18 cellular contexts compared by ENCODE assay signal in the genomic region with DNA sequence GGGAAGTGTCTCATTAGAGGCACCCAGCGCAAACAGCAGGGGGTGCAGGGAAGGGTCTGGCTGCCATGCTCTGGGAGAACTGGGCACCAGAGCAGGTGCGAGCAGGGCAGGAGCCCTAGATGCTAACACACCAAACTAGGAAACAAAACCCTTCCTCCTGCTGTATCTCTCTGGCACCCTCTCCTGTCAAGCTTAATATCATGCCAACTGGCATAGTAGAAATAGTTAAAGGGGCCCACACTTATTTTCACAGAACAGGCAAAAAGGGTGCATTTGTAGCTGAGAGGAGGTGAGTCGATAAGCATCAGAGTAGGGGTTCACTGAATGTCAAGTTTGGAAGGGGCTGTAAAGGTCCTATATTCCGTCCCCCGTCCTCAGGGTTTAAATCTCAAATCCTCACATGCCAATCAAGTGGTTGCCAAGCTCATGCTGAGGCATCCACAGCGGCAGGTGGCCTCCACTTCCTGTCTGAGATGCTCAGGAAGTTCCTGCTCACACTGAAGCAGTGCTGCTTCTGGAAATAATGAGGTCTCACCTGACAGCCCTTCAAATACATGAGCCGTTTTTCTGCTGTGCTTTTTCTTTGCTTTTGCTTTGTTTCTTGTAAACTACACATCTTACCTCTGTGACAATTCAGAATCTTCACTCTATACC. TPM values are rescaled to one million over a fixed set of nuclear protein-coding genes. Genes with fewer than 3 reads are reported as not detected.
DNase-seq lines count a peak whose midpoint lies in the region; ATAC-seq, FAIRE-seq and TF ChIP-seq lines count a peak whose summit lies in the region.
"Had no signal": no experiment of that assay in that cellular context is flagged by ENCODE, and none has a peak within 500 bp of the region (broad histone marks: within the 10 kb centered on the region; RNA-seq: fewer than 3 reads in every experiment).

No MANE protein-coding gene starts in this region.

- POLR2A ChIA-PET in OCI-LY7 (lab: Charles Lee) = interaction anchor here (0.7 to 1.9 kb wide), 3 partner anchors 15 to 477 kb away, joined by 3 to 6 read pairs (median 4); a partner anchor contains a TSS

- peak; percentile 68 for DNase-seq in activated naive CD4-positive, alpha-beta T cell treated with anti-CD3 and anti-CD28 coated beads for 36 hours
- no peak for DNase-seq in activated naive CD4-positive, alpha-beta T cell treated with Interleukin-2 at 50 U/mL for 16 hours
- DNase-seq in OCI-LY7 (ENCODE audit: low spot score) (peak; percentile 75), astrocyte (ENCODE audit: low read depth) (no peak), T-helper 9 cell (no peak), HK-2 (ENCODE audit: unreplicated experiment) (no peak), iPS-NIHi7 (ENCODE audit: extremely low spot score) (no peak)
- DNase-seq: amniotic stem cell, Karpas-422, left ventricle myocardium inferior, NCI-H1436, NCI-H345 had no signal

- H3K27ac Mint-ChIP-seq in activated naive CD4-positive, alpha-beta T cell treated with anti-CD3 and anti-CD28 coated beads for 36 hours = peak overlapping the region; percentile 57
- H3K27ac Mint-ChIP-seq in astrocyte (ENCODE audit: unreplicated experiment) = peak overlapping the region; percentile 0

- peaks cover 90% of the 10 kb centered on the region for H3K4me1 Mint-ChIP-seq in activated naive CD4-positive, alpha-beta T cell treated with anti-CD3 and anti-CD28 coated beads for 36 hours (ENCODE audit: low read depth)
- peaks cover 8% of the 10 kb centered on the region for H3K4me1 Mint-ChIP-seq in astrocyte (ENCODE audit: low read depth, unreplicated experiment)

- H3K4me2 ChIP-seq in OCI-LY7 (ENCODE audit: low read length) (peak overlapping the region; percentile 39), astrocyte (ENCODE audit: low read length) (no peak overlapping the region)

- H3K36me3 ChIP-seq in OCI-LY7 (ENCODE audit: insufficient read depth, low read length) (no peaks in the 10 kb centered on the region; the same call in 1 of the 2 replicates), astrocyte (ENCODE audit: insufficient read depth, low read length) (no peaks in the 10 kb centered on the region)
- H3K36me3 ChIP-seq: left ventricle myocardium inferior had no signal

- peaks cover 9% of the 10 kb centered on the region for H3K36me3 Mint-ChIP-seq in activated naive CD4-positive, alpha-beta T cell treated with anti-CD3 and anti-CD28 coated beads for 36 hours (ENCODE audit: low read depth)
- H3K36me3 Mint-ChIP-seq in astrocyte (ENCODE audit: low read depth, unreplicated experiment) = no peaks in the 10 kb centered on the region

- H3K27me3 Mint-ChIP-seq in activated naive CD4-positive, alpha-beta T cell treated with anti-CD3 and anti-CD28 coated beads for 36 hours (ENCODE audit: low read depth) = no peaks in the 10 kb centered on the region
- H3K27me3 Mint-ChIP-seq in astrocyte (ENCODE audit: low read depth, unreplicated experiment) = peaks cover 32% of the 10 kb centered on the region
- H3K27me3 Mint-ChIP-seq: stimulated activated memory B cell treated with anti-CD40 and anti-IgM and Interleukin-4, amounts not matched to agents 10 μg/mL and 1 μg/mL and 100 μg/mL, for 72 hours had no signal

- H3K4me1 ChIP-seq in OCI-LY7 (ENCODE audit: insufficient read depth, low read length, poor library complexity, severe bottlenecking) = peaks cover 41% of the 10 kb centered on the region
- no peaks in the 10 kb centered on the region for H3K4me1 ChIP-seq in astrocyte (ENCODE audit: insufficient read depth, low read length)
- H3K4me1 ChIP-seq: left ventricle myocardium inferior, parathyroid adenoma had no signal

- FAIRE-seq in astrocyte (lab: Jason Lieb, UNC) = no peak
- FAIRE-seq: endothelial cell of umbilical vein, frontal cortex, TTC549 had no signal

- H3K27ac ChIP-seq in OCI-LY7 (ENCODE audit: low read depth, low read length, poor library complexity, severe bottlenecking) (peak overlapping the region; percentile 40), astrocyte (ENCODE audit: low read depth, low read length) (no peak overlapping the region)
- H3K27ac ChIP-seq: left ventricle myocardium inferior, parathyroid adenoma had no signal

- no peak overlapping the region for H3K4me3 ChIP-seq in OCI-LY7 (ENCODE audit: low read depth, low read length, poor library complexity, severe bottlenecking)
- no peak overlapping the region for H3K4me3 ChIP-seq in astrocyte (ENCODE audit: insufficient read depth, low read depth, low read length)
- H3K4me3 ChIP-seq: left ventricle myocardium inferior had no signal

- H4K20me1 ChIP-seq in OCI-LY7 (ENCODE audit: insufficient read depth, low read length) (no peaks in the 10 kb centered on the region), astrocyte (ENCODE audit: insufficient read depth, low read length) (no peaks in the 10 kb centered on the region)

- H3K27me3 ChIP-seq in astrocyte (ENCODE audit: insufficient read depth, low read length) = peaks cover 2% of the 10 kb centered on the region

- H3K79me2 ChIP-seq in OCI-LY7 (ENCODE audit: insufficient read depth, low read depth, low read length) = no peaks in the 10 kb centered on the region
- H3K79me2 ChIP-seq in astrocyte (ENCODE audit: insufficient read depth, low read length) = no peaks in the 10 kb centered on the region
- H3K79me2 ChIP-seq: parathyroid adenoma had no signal

- no peak overlapping the region for H3K9ac ChIP-seq in astrocyte (ENCODE audit: low read length)
- H3K9ac ChIP-seq: parathyroid adenoma had no signal

- no peak for TF ChIP-seq CTCF in OCI-LY7 (conservative IDR thresholded peaks at IDR 0.05; ENCODE audit: low read length)
- TF ChIP-seq CTCF in astrocyte (IDR thresholded peaks at IDR 0.05; ENCODE audit: insufficient read depth, low read depth, low read length) = no peak

- H3K9me3 ChIP-seq in OCI-LY7 (ENCODE audit: low read length) (peaks cover 10% of the 10 kb centered on the region; the same call in 1 of the 2 replicates), astrocyte (ENCODE audit: insufficient read depth, low read depth, low read length) (peaks cover 3% of the 10 kb centered on the region)

- H3K9me2 ChIP-seq in OCI-LY7 (ENCODE audit: insufficient read depth, low read length) = no peaks in the 10 kb centered on the region

- H2AFZ ChIP-seq in OCI-LY7 (ENCODE audit: low read length) = peak overlapping the region; percentile 60; the same call in 1 of the 2 replicates
- no peak overlapping the region for H2AFZ ChIP-seq in astrocyte (ENCODE audit: low read depth, low read length)
- H2AFZ ChIP-seq: parathyroid adenoma had no signal

- ATAC-seq in GM19467 (IDR thresholded peaks at IDR 0.05; ENCODE audit: unreplicated experiment) = no peak
- ATAC-seq: stimulated activated memory B cell treated with anti-CD40 and anti-IgM and Interleukin-4, amounts not matched to agents 10 μg/mL and 1 μg/mL and 100 μg/mL, for 72 hours had no signal

- no peak overlapping the region for H3K4me3 Mint-ChIP-seq in activated naive CD4-positive, alpha-beta T cell treated with anti-CD3 and anti-CD28 coated beads for 36 hours
- no peak overlapping the region for H3K4me3 Mint-ChIP-seq in astrocyte (ENCODE audit: unreplicated experiment)
- H3K4me3 Mint-ChIP-seq: stimulated activated memory B cell treated with anti-CD40 and anti-IgM and Interleukin-4, amounts not matched to agents 10 μg/mL and 1 μg/mL and 100 μg/mL, for 72 hours had no signal

- H3K9me3 Mint-ChIP-seq in activated naive CD4-positive, alpha-beta T cell treated with anti-CD3 and anti-CD28 coated beads for 36 hours = peaks cover 15% of the 10 kb centered on the region
- peaks cover 3% of the 10 kb centered on the region for H3K9me3 Mint-ChIP-seq in astrocyte (ENCODE audit: unreplicated experiment)

- intact Hi-C loops in activated naive CD4-positive, alpha-beta T cell treated with anti-CD3 and anti-CD28 coated beads for 36 hours (cut with micrococcal nuclease) = loop anchor here (1.0 kb wide), 2 partner anchors 8 to 41 kb away; no protein-coding TSS in a partner anchor
- intact Hi-C loops in OCI-LY7 (cut with micrococcal nuclease; ENCODE audit: unreplicated experiment) = no loop called here

- CTCF ChIA-PET in activated naive CD4-positive, alpha-beta T cell treated with anti-CD3 and anti-CD28 coated beads for 36 hours (lab: Charles Lee) = interaction anchor here (1.0 to 2.7 kb wide), 4 partner anchors 9 to 42 kb away, joined by 3 to 20 read pairs (median 11); a partner anchor contains a TSS
- CTCF ChIA-PET in OCI-LY7 (lab: Charles Lee; ENCODE audit: unreplicated experiment) = interaction anchor here (0.7 to 1.2 kb wide), 2 partner anchors 40 to 42 kb away, joined by 3 read pairs; no protein-coding TSS in a partner anchor

- BruUV-seq in OCI-LY7 (replicated peaks; lab: Mats Ljungman, UMichigan) = no TSS peak

RNA-seq across cellular contexts. Expression of a gene that starts 14.9 kb away (rescaled TPM):
- total RNA-seq in activated naive CD4-positive, alpha-beta T cell treated with anti-CD3 and anti-CD28 coated beads for 36 hours = under 1 TPM; 0.45 to 0.49 TPM
- total RNA-seq in OCI-LY7 (2014; rRNA removed; shearing (Covaris generic)) = 1.5 and 2.1 TPM in 2 replicates
- 0.33 and 0.46 TPM in 2 replicates for total RNA-seq in OCI-LY7 (2022)
- total RNA-seq in astrocyte = 72.7 and 88.3 TPM in 2 replicates

Comparison
In these comparisons a context has a peak if more than half of its experiments do, and no peak if none do; other contexts are left out.
1. DNase-seq: peak in activated naive CD4-positive, alpha-beta T cell treated with anti-CD3 and anti-CD28 coated beads for 36 hours (single experiment) and OCI-LY7 (single experiment); none in activated naive CD4-positive, alpha-beta T cell treated with Interleukin-2 at 50 U/mL for 16 hours (single experiment), astrocyte (single experiment), T-helper 9 cell (single experiment), HK-2 (single experiment) and iPS-NIHi7 (single experiment).
2. RNA of a gene that starts 14.9 kb away (total RNA-seq): 72.7 to 88.3 TPM in astrocyte; 0.33 to 2.1 TPM in OCI-LY7 and 0.45 to 0.49 TPM in activated naive CD4-positive, alpha-beta T cell treated with anti-CD3 and anti-CD28 coated beads for 36 hours; every median in the first group is over 10 times any median in the second.